8 cellular contexts compared by ENCODE assay signal in genomic region chr2:46297546-46298271, GRCh38. TPM values are rescaled to one million over a fixed set of nuclear protein-coding genes. Genes with fewer than 3 reads are reported as not detected.
A peak's percentile ranks its signal among the peaks of the same experiment; 100 is the strongest.
DNase-seq lines count a peak whose midpoint lies in the region; ATAC-seq, FAIRE-seq and TF ChIP-seq lines count a peak whose summit lies in the region.

No MANE protein-coding gene starts in this region.

- dilution Hi-C loops in endothelial cell of umbilical vein (cut with MboI; ENCODE audit: extremely low pct_ligation_motif_present, low sequenced_read_pairs): no loop called here

- peak overlapping the region; percentile 82 for H3K4me2 ChIP-seq in endothelial cell of umbilical vein (ENCODE audit: insufficient read depth, low read length)

- TSS peak; percentile 71 for BruUV-seq in endothelial cell of umbilical vein (replicated peaks; lab: Mats Ljungman, UMichigan)

- H2AFZ ChIP-seq in endothelial cell of umbilical vein (ENCODE audit: low read depth, low read length): no peak overlapping the region

- TF ChIP-seq POLR2A in endothelial cell of umbilical vein (IDR thresholded peaks at IDR 0.05; ENCODE audit: low read depth, low read length): no peak

- H3K79me2 ChIP-seq in endothelial cell of umbilical vein (ENCODE audit: control insufficient read depth, insufficient read depth, low read length): peaks cover 53% of the 10 kb centered on the region

- H3K9ac ChIP-seq in ES-I3 (ENCODE audit: low read depth, low read length) (peak overlapping the region; percentile 82), endothelial cell of umbilical vein (replicated peaks; ENCODE audit: extremely low read depth, insufficient read depth, low read length) (peak overlapping the region; percentile 96)

- peak overlapping the region; percentile 81 for H3K27ac ChIP-seq in endothelial cell of umbilical vein (ENCODE audit: insufficient read depth, low read depth, low read length)

- in situ Hi-C loops in HAP-1 (cut with MboI; ENCODE audit: low sequenced_read_pairs): no loop called here

- no peaks in the 10 kb centered on the region for H3K36me3 ChIP-seq in ES-I3 (ENCODE audit: insufficient read depth, low read length)
- H3K36me3 ChIP-seq in HAP-1 (replicated peaks): no peaks in the 10 kb centered on the region
- no peaks in the 10 kb centered on the region for H3K36me3 ChIP-seq in endothelial cell of umbilical vein (ENCODE audit: control insufficient read depth in 2 of 2, extremely low read depth in 1 of 2, insufficient read depth in 2 of 2, low read length in 2 of 2)

- intact Hi-C loops in endothelial cell of umbilical vein (cut with micrococcal nuclease): loop anchor here (1.0 to 5.0 kb wide), 7 partner anchors 21 to 287 kb away; no protein-coding TSS in a partner anchor

- FAIRE-seq in endothelial cell of umbilical vein (lab: Jason Lieb, UNC): no peak

- no peak for ATAC-seq in stimulated activated naive CD8-positive, alpha-beta T cell treated with anti-CD3 and anti-CD28 coated beads, Interleukin-15, Interleukin-2, amounts not matched to agents 100 U/mL and 50 U/mL, for 24 hours

- H4K20me1 ChIP-seq in endothelial cell of umbilical vein (replicated peaks; ENCODE audit: control insufficient read depth, extremely low read depth, insufficient read depth, low read length): peaks cover 4% of the 10 kb centered on the region

- H3K4me1 ChIP-seq in ES-I3 (ENCODE audit: insufficient read depth, low read length) (peaks cover 17% of the 10 kb centered on the region), HAP-1 (peaks cover 15% of the 10 kb centered on the region), endothelial cell of umbilical vein (ENCODE audit: control insufficient read depth, extremely low read depth, insufficient read depth, low read length) (peaks cover 28% of the 10 kb centered on the region)

- peaks cover 47% of the 10 kb centered on the region for H3K27me3 ChIP-seq in HAP-1 (ENCODE audit: low read depth)
- no peaks in the 10 kb centered on the region for H3K27me3 ChIP-seq in endothelial cell of umbilical vein (ENCODE audit: control insufficient read depth in 2 of 2, insufficient read depth in 2 of 2, low read length in 2 of 2)

- POLR2A ChIA-PET in endothelial cell of umbilical vein (lab: Charles Lee): interaction anchor here (0.7 to 1.8 kb wide), 24 partner anchors 17 to 268 kb away, joined by 3 to 19 read pairs (median 6); no protein-coding TSS in a partner anchor

- 0 out of 2 replicates have a peak, but pooled peaks cover 3% of the 10 kb centered on the region for H3K9me3 ChIP-seq in ES-I3 (ENCODE audit: control insufficient read depth, insufficient read depth, low read length)
- H3K9me3 ChIP-seq in HAP-1: no peaks in the 10 kb centered on the region
- H3K9me3 ChIP-seq in endothelial cell of umbilical vein (replicated peaks; ENCODE audit: control insufficient read depth, insufficient read depth, low read length): no peaks in the 10 kb centered on the region

- H3K4me3 ChIP-seq in HAP-1 (peak overlapping the region; percentile 39), endothelial cell of umbilical vein (replicated peaks in 1 of 3; ENCODE audit: insufficient read depth in 1 of 3, low read depth in 1 of 3, low read length in 3 of 3) (peak overlapping the region; percentile 64 to 86 (median 66))

- CTCF ChIA-PET in endothelial cell of umbilical vein (lab: Charles Lee): interaction anchor here (0.6 to 4.7 kb wide), 24 partner anchors 10 to 287 kb away, joined by 3 to 44 read pairs (median 4); no protein-coding TSS in a partner anchor

- TF ChIP-seq CTCF in endothelial cell of umbilical vein (IDR thresholded peaks at IDR 0.05; ENCODE audit: extremely low read depth in 1 of 2, insufficient read depth in 1 of 2, low read depth in 1 of 2, low read length in 2 of 2): no peak

- H3K9me1 ChIP-seq in endothelial cell of umbilical vein (replicated peaks; ENCODE audit: control insufficient read depth, extremely low read depth, insufficient read depth, low read length): no peaks in the 10 kb centered on the region

- DNase-seq in HAP-1 (ENCODE audit: low spot score in 2 of 2): peak in 1 of 2 experiments; percentile 63
- DNase-seq in NCI-H2029 (lab: John Stamatoyannopoulos, UW): peak; percentile 52
- peak; percentile 84 for DNase-seq in activated CD8-positive, alpha-beta memory T cell treated with anti-CD3 and anti-CD28 coated beads for 24 hours
- no peak for DNase-seq in endothelial cell of umbilical vein (ENCODE audit: low read depth, low spot score)
- peak; percentile 22 for DNase-seq in myocyte (ENCODE audit: low read depth)
- DNase-seq in stimulated activated naive CD8-positive, alpha-beta T cell treated with anti-CD3 and anti-CD28 coated beads, Interleukin-15, Interleukin-2, amounts not matched to agents 100 U/mL and 50 U/mL, for 24 hours: peak; percentile 63
- no peak for DNase-seq in KG1 (lab: John Stamatoyannopoulos, UW)

TF ChIP-seq in endothelial cell of umbilical vein, 7 proteins besides CTCF, POLR2A, EP300 and RAD21:
- no peak for TF ChIP-seq JUN (IDR thresholded peaks at IDR 0.05; ENCODE audit: borderline replicate concordance, insufficient read depth, insufficient read length, low read depth)
- TF ChIP-seq MYC (IDR thresholded peaks at IDR 0.05; ENCODE audit: low read depth, low read length): no peak
- TF ChIP-seq GATA2 (IDR thresholded peaks at IDR 0.05; ENCODE audit: insufficient read depth, insufficient read length, low read depth, low read length): no peak
- TF ChIP-seq EZH2 (IDR thresholded peaks at IDR 0.05; ENCODE audit: borderline replicate concordance, low read depth, low read length, severe bottlenecking): no peak
- no peak for TF ChIP-seq MAX (IDR thresholded peaks at IDR 0.05; ENCODE audit: insufficient read depth, insufficient read length)
- no peak for TF ChIP-seq POLR2AphosphoS5 (IDR thresholded peaks at IDR 0.05; ENCODE audit: insufficient read depth, low read depth, low read length)
TF ChIP-seq in endothelial cell of umbilical vein: peak in this region for 0.

RNA-seq across cellular contexts. Expression of gene EPAS1, which starts 0.5 kb away (rescaled TPM):
- 374 and 397 TPM in 2 replicates for total RNA-seq in endothelial cell of umbilical vein
- 214 and 229 TPM in 2 replicates for polyA plus RNA-seq in endothelial cell of umbilical vein
- 316 and 329 TPM in 2 replicates for polyA plus RNA-seq in endothelial cell of umbilical vein (2011; cell fraction: cytosol; rRNA removed)
- polyA plus RNA-seq in endothelial cell of umbilical vein (2011; cell fraction: nucleus; rRNA removed): 257 and 293 TPM in 2 replicates
- polyA plus RNA-seq in endothelial cell of umbilical vein (2012): 294 and 311 TPM in 2 replicates
- 334 and 376 TPM in 2 replicates for polyA minus RNA-seq in endothelial cell of umbilical vein
- polyA minus RNA-seq in endothelial cell of umbilical vein (2011; cell fraction: cytosol; rRNA and poly(A)+ RNA removed): 84.9 TPM
- polyA minus RNA-seq in endothelial cell of umbilical vein (2011; cell fraction: nucleus; rRNA and poly(A)+ RNA removed): 192 and 214 TPM in 2 replicates
- 48.5 and 49.8 TPM in 2 replicates for total RNA-seq in myocyte
- 58.8 TPM for polyA plus RNA-seq in myocyte (2012)

Comparison
In these comparisons a context has a peak if more than half of its experiments do, and no peak if none do; other contexts are left out.
1. DNase-seq: peak in NCI-H2029 (single experiment), activated CD8-positive, alpha-beta memory T cell treated with anti-CD3 and anti-CD28 coated beads for 24 hours (single experiment), myocyte (single experiment) and stimulated activated naive CD8-positive, alpha-beta T cell treated with anti-CD3 and anti-CD28 coated beads, Interleukin-15, Interleukin-2, amounts not matched to agents 100 U/mL and 50 U/mL, for 24 hours (single experiment); none in endothelial cell of umbilical vein (single experiment) and KG1 (single experiment).